In the genomic region with DNA sequence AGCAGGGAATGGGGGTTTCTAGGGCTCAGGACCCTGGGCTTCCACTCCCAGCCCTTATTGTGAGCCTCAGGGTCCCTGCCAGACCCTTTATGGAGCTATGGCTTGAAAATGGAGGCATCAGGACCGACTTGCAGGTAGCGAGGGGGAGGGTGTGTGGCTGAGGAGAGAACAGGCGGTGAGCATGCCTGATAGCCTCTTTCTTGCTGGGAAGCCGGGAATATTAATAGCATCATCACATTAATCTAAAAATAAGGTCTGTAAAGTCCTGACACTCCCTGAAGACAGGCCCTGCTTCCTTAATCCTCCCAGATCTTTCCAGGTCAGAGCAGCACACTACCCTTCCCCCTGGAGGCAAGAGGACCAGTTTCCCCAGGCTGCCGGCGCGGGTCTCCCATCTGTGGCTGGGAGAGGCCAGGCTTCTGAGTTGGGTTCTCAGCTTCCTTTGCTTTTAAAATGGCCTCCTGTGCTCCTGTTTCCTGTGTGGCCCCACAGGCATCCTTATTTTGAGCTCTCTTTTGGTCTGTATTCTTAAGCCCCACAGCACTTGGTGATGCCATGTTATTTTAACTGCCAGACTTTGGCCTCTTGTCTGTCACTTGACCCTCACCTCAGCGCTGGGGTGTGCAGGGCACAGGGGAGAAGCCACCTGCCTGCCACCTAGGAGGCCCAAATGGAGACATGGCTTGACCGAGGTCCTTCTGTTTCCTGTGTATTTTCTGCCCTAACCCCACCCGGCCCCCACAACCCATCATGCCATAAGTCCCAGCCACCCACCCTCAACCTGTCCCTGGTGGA, we compare ENCODE assay signal across 19 cellular contexts.
"Had no signal": no experiment of that assay in that cellular context is flagged by ENCODE, and none has a peak within 500 bp of the region (broad histone marks: within the 10 kb centered on the region; RNA-seq: fewer than 3 reads in every experiment).

No MANE protein-coding gene starts in this region.

- H3K27me3 Mint-ChIP-seq: memory B cell had no signal

- H3K4me3 ChIP-seq: coronary artery, left lung, lower lobe of right lung, psoas muscle, right lobe of liver, stomach had no signal

- DNase-seq: effector CD8-positive, alpha-beta T cell; foreskin melanocyte; islet precursor cell; left lung; lower lobe of right lung; midbrain; naive thymus-derived CD8-positive, alpha-beta T cell; psoas muscle; retina; right lobe of liver; stimulated activated CD4-positive, alpha-beta T cell treated with anti-CD3 and anti-CD28 coated beads, Interleukin-2, amount 100 ng/mL, for 24 hours; stimulated activated CD4-positive, alpha-beta T cell treated with anti-CD3 and anti-CD28 coated beads, Interleukin-4, amount 100 ng/mL, for 4 hours; stimulated activated naive CD4-positive, alpha-beta T cell; stomach; substantia nigra had no signal

- H3K27ac Mint-ChIP-seq: memory B cell, type B pancreatic cell had no signal

- H3K4me1 ChIP-seq: left lung, lower lobe of right lung, psoas muscle, right lobe of liver, stomach had no signal

- ATAC-seq: left lung; lower lobe of right lung; naive thymus-derived CD8-positive, alpha-beta T cell; psoas muscle; right lobe of liver had no signal

- H3K36me3 Mint-ChIP-seq: memory B cell; naive thymus-derived CD8-positive, alpha-beta T cell had no signal

- H3K9me3 Mint-ChIP-seq: memory B cell; naive thymus-derived CD8-positive, alpha-beta T cell; type B pancreatic cell had no signal

- H3K27me3 ChIP-seq: right lobe of liver had no signal

- H3K36me3 ChIP-seq: left lung, lower lobe of right lung, neutrophil, right lobe of liver, stomach had no signal

- H3K9me3 ChIP-seq: left lung, lower lobe of right lung, neutrophil, psoas muscle, right lobe of liver, stomach had no signal

- H3K27ac ChIP-seq: coronary artery, left lung, lower lobe of right lung, neutrophil, psoas muscle, right lobe of liver, stomach had no signal

- H3K4me3 Mint-ChIP-seq: memory B cell, type B pancreatic cell had no signal
